In the genomic region with DNA sequence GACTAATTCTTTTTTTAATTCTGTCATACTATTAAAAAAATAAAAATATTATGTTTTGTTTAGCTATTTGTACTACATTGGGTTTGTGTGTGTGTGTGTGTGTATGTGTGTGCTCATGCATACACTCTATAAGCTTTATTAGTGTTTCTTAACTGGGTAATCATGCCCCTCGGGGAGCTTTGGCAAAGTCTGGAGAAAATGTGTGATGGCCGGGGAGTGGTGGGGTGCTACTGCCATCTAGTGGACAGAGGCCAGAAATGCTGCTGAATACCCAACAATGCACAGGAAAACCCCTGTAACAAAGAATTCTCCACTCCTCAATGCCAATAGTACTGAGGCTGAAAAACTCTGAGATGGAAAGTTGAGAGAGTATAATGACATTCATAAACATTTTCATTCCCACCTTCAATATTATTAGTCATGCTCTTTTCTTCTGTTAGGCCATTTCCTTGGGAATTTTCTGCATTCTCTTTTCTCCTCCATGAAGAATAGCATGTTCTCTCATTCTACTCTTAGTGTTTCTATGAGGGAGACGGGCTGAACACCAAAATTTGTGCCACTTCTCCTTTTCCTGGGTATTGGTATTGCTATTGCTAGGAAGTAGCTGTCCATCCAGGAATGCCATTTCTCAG, we compare ENCODE assay signal across 8 cellular contexts.
DNase-seq lines count a peak whose midpoint lies in the region; ATAC-seq, FAIRE-seq and TF ChIP-seq lines count a peak whose summit lies in the region.

No MANE protein-coding gene starts in this region.

- H3K36me3 Mint-ChIP-seq in chondrocyte (ENCODE audit: low read depth) = peaks cover 23% of the 10 kb centered on the region

- H3K27ac ChIP-seq in left lung = no peak overlapping the region

- ATAC-seq in HG03045 (IDR thresholded peaks at IDR 0.05; ENCODE audit: unreplicated experiment) (peak; percentile 69), left lung (peak; percentile 100)

- peaks cover 4 to 6% of the 10 kb centered on the region in 2 donors for H3K4me1 ChIP-seq in left lung

- H3K9me3 Mint-ChIP-seq in chondrocyte (ENCODE audit: low read depth) = peaks cover 18% of the 10 kb centered on the region

- intact Hi-C loops in left lung (cut with DNase I) = loop anchor here in 1 of 2 donors (5.0 kb wide), 1 partner anchor 212 kb away; no protein-coding TSS in a partner anchor

- no peak overlapping the region for H3K4me3 Mint-ChIP-seq in chondrocyte (ENCODE audit: unreplicated experiment)

- no peak overlapping the region for H3K27ac Mint-ChIP-seq in chondrocyte (ENCODE audit: unreplicated experiment)

- H3K4me1 Mint-ChIP-seq in chondrocyte (ENCODE audit: low read depth) = peaks cover 8% of the 10 kb centered on the region

- H3K36me3 ChIP-seq in left lung = no peaks in the 10 kb centered on the region

- H3K9me3 ChIP-seq in left lung = peaks cover 0 to 4% of the 10 kb centered on the region in 2 donors

- DNase-seq in AG04449 (ENCODE audit: low read depth, low spot score) (peak; percentile 12), GM18507 (ENCODE audit: extremely low spot score, insufficient read length, low read depth) (peak; percentile 33), NCI-H2196 treated with DMSO at 0.1 percent for 48 hours (lab: John Stamatoyannopoulos, UW; ENCODE audit: unreplicated experiment) (peak; percentile 1), chondrocyte (ENCODE audit: low spot score) (no peak), left lung (peak; percentile 43 to 54)
- DNase-seq in activated CD4-positive, alpha-beta T cell treated with anti-CD3 and anti-CD28 coated beads for 24 hours (ENCODE audit: low read depth in 2 of 2) = peak; percentile 44 to 47
- DNase-seq in stimulated activated CD4-positive, alpha-beta T cell treated with anti-CD3 and anti-CD28 coated beads, Interleukin-4, amount 100 ng/mL, for 48 hours (ENCODE audit: low read depth in 2 of 2) = peak; percentile 16 to 49

- TF ChIP-seq CTCF in AG04449 (IDR thresholded peaks at IDR 0.05; ENCODE audit: insufficient read depth, low read length, missing control alignments) (peak; percentile 81), chondrocyte (IDR thresholded peaks at IDR 0.05) (peak; percentile 96), left lung (IDR thresholded peaks at IDR 0.05) (peak; percentile 91)

- H3K4me3 ChIP-seq in AG04449 (ENCODE audit: low read depth, low read length) (no peak overlapping the region), left lung (no peak overlapping the region)

- CTCF ChIA-PET in AG04449 (lab: Yijun Ruan, JAX) = interaction anchor here (0.6 to 9.2 kb wide), 64 partner anchors 9 to 645 kb away, joined by 3 to 239 read pairs (median 4); a partner anchor contains a TSS

- H3K27me3 Mint-ChIP-seq in chondrocyte (ENCODE audit: low read depth) = no peaks in the 10 kb centered on the region

- FAIRE-seq in GM18507 (lab: Jason Lieb, UNC) = peak; percentile 93

- POLR2A ChIA-PET in AG04449 (lab: Yijun Ruan, JAX) = no interaction called here

- H3K27me3 ChIP-seq in left lung = no peaks in the 10 kb centered on the region
